In genomic region chr3:184160456-184160855, GRCh38 we compare ENCODE assay signal across 11 cellular contexts. TPM values are rescaled to one million over a fixed set of nuclear protein-coding genes. Genes with fewer than 3 reads are reported as not detected.
DNase-seq lines count a peak whose midpoint lies in the region; ATAC-seq and TF ChIP-seq lines count a peak whose summit lies in the region.
"Had no signal": no experiment of that assay in that cellular context is flagged by ENCODE, and none has a peak within 500 bp of the region (broad histone marks: within the 10 kb centered on the region; RNA-seq: fewer than 3 reads in every experiment).

No MANE protein-coding gene starts in this region.

- no peaks in the 10 kb centered on the region for H3K27me3 ChIP-seq in CD4-positive, alpha-beta T cell (ENCODE audit: control insufficient read depth, insufficient read depth, low read length)

- no peaks in the 10 kb centered on the region for H3K9me3 Mint-ChIP-seq in CD4-positive, alpha-beta T cell
- H3K9me3 Mint-ChIP-seq: dendritic cell treated with granulocyte-macrophage colony-stimulating factor and Interleukin-4, amounts not matched to agents 40 ng/mL and 50 ng/mL, for 4 days had no signal

- H3K27ac Mint-ChIP-seq in CD4-positive, alpha-beta T cell = peak overlapping the region; percentile 20
- H3K27ac Mint-ChIP-seq: dendritic cell treated with granulocyte-macrophage colony-stimulating factor and Interleukin-4, amounts not matched to agents 40 ng/mL and 50 ng/mL, for 4 days had no signal

- H3K27ac ChIP-seq in CD4-positive, alpha-beta T cell (ENCODE audit: low read depth, low read length) = no peak overlapping the region

- no peak for DNase-seq in CD4-positive, alpha-beta T cell
- DNase-seq in dermis blood vessel endothelial cell = peak; percentile 49
- DNase-seq in non-pigmented ciliary epithelial cell (ENCODE audit: low read depth) = peak; percentile 62
- no peak for DNase-seq in NCI-H446 treated with DMSO at 0.1 percent for 48 hours (lab: John Stamatoyannopoulos, UW)
- DNase-seq: NCI-H1092, SIG-M5 had no signal

- CTCF ChIA-PET in CD4-positive, alpha-beta T cell (lab: Charles Lee) = interaction anchor here (1.3 kb wide), 1 partner anchor 138 kb away, joined by 4 read pairs; no protein-coding TSS in a partner anchor

- no peak for ATAC-seq in CD4-positive, alpha-beta T cell (ENCODE audit: poor library complexity)
- ATAC-seq in HG02938 (IDR thresholded peaks at IDR 0.05; ENCODE audit: unreplicated experiment) (peak; percentile 40), HG03196 (IDR thresholded peaks at IDR 0.05; ENCODE audit: unreplicated experiment) (no peak), HG03469 (IDR thresholded peaks at IDR 0.05; ENCODE audit: unreplicated experiment) (no peak), GM21360 (IDR thresholded peaks at IDR 0.05; ENCODE audit: unreplicated experiment) (no peak)

- no peak overlapping the region for H3K4me3 Mint-ChIP-seq in CD4-positive, alpha-beta T cell
- H3K4me3 Mint-ChIP-seq: dendritic cell treated with granulocyte-macrophage colony-stimulating factor and Interleukin-4, amounts not matched to agents 40 ng/mL and 50 ng/mL, for 4 days had no signal

- POLR2A ChIA-PET in CD4-positive, alpha-beta T cell (lab: Charles Lee) = no interaction called here

- peaks cover 41% of the 10 kb centered on the region for H3K4me1 Mint-ChIP-seq in CD4-positive, alpha-beta T cell (ENCODE audit: low read depth)

- intact Hi-C loops in CD4-positive, alpha-beta T cell (cut with DNase I, micrococcal nuclease) = no loop called here

- H3K36me3 Mint-ChIP-seq in CD4-positive, alpha-beta T cell (ENCODE audit: low read depth) = peaks cover 39% of the 10 kb centered on the region

- TF ChIP-seq CTCF in CD4-positive, alpha-beta T cell (IDR thresholded peaks at IDR 0.05) = no peak

- H3K9me3 ChIP-seq in CD4-positive, alpha-beta T cell (ENCODE audit: control insufficient read depth, low read length) = no peaks in the 10 kb centered on the region

- H3K27me3 Mint-ChIP-seq in CD4-positive, alpha-beta T cell = no peaks in the 10 kb centered on the region
- H3K27me3 Mint-ChIP-seq: dendritic cell treated with granulocyte-macrophage colony-stimulating factor and Interleukin-4, amounts not matched to agents 40 ng/mL and 50 ng/mL, for 4 days had no signal

RNA-seq across cellular contexts. Expression of gene DVL3, which starts 5.3 kb away (rescaled TPM):
- total RNA-seq in CD4-positive, alpha-beta T cell = 10 to 100 TPM; 30.0 to 31.7 TPM
- 33.5 and 36.9 TPM in 2 replicates for total RNA-seq in dermis blood vessel endothelial cell

RNA-seq across cellular contexts. Expression of gene AP2M1, which starts 14.2 kb away (rescaled TPM):
- 100 to 1,000 TPM; 123 to 136 TPM for total RNA-seq in CD4-positive, alpha-beta T cell
- 419 and 557 TPM in 2 replicates for total RNA-seq in dermis blood vessel endothelial cell

RNA-seq across cellular contexts. Expression of gene EIF2B5, which starts 25.3 kb away (rescaled TPM):
- total RNA-seq in CD4-positive, alpha-beta T cell = 10 to 100 TPM; 53.6 TPM
- 43.7 and 44.2 TPM in 2 replicates for total RNA-seq in dermis blood vessel endothelial cell

RNA-seq across cellular contexts. Expression of gene ABCF3, which starts 25.5 kb away (rescaled TPM):
- 100 to 1,000 TPM; 163 to 166 TPM for total RNA-seq in CD4-positive, alpha-beta T cell
- total RNA-seq in dermis blood vessel endothelial cell = 44.5 and 58.4 TPM in 2 replicates

Comparison
In these comparisons a context has a peak if more than half of its experiments do, and no peak if none do; other contexts are left out.
1. DNase-seq: peak in dermis blood vessel endothelial cell (single experiment) and non-pigmented ciliary epithelial cell (single experiment); none in CD4-positive, alpha-beta T cell (0 of 10) and NCI-H446 treated with DMSO at 0.1 percent for 48 hours (single experiment).